ENCODE assay signal across 10 cellular contexts in genomic region chr6:89997456-89998445, GRCh38.
DNase-seq lines count a peak whose midpoint lies in the region; ATAC-seq and TF ChIP-seq lines count a peak whose summit lies in the region.
"Had no signal": no experiment of that assay in that cellular context is flagged by ENCODE, and none has a peak within 500 bp of the region (broad histone marks: within the 10 kb centered on the region; RNA-seq: fewer than 3 reads in every experiment).

No MANE protein-coding gene starts in this region.

- H3K4me3 ChIP-seq in astrocyte of the spinal cord (ENCODE audit: low read depth, low read length) = no peak overlapping the region

- TF ChIP-seq CTCF in astrocyte of the spinal cord (IDR thresholded peaks at IDR 0.05; ENCODE audit: low read depth, low read length) = no peak
- TF ChIP-seq CTCF in omental fat pad (IDR thresholded peaks at IDR 0.05) = no peak
- no peak for TF ChIP-seq CTCF in GM13976 (IDR thresholded peaks at IDR 0.05; ENCODE audit: borderline replicate concordance, control extremely low read depth, extremely low read depth, insufficient read depth, missing control alignments)

- DNase-seq in GM04503 (ENCODE audit: low read depth) (peak; percentile 46), NCI-H2171 treated with DMSO at 0.1 percent for 48 hours (lab: John Stamatoyannopoulos, UW) (peak; percentile 66), astrocyte of the spinal cord (ENCODE audit: low read depth, low spot score) (peak; percentile 56), omental fat pad (ENCODE audit: low spot score) (no peak), GM13976 (ENCODE audit: low spot score) (no peak), iPS-NIHi7 (ENCODE audit: extremely low spot score) (no peak)
- DNase-seq: amniotic stem cell, NCI-H510A treated with DMSO at 0.1 percent for 48 hours had no signal

- in situ Hi-C loops in astrocyte of the spinal cord (cut with HindIII; ENCODE audit: low sequenced_read_pairs) = no loop called here
- in situ Hi-C loops in GM13976 (cut with MboI; ENCODE audit: low sequenced_read_pairs, unreplicated experiment) = no loop called here

- ATAC-seq in omental fat pad (ENCODE audit: low FRiP score) (peak; percentile 62), HG03565 (IDR thresholded peaks at IDR 0.05; ENCODE audit: unreplicated experiment) (no peak)
- ATAC-seq: activated CD4-positive, CD25-positive, alpha-beta regulatory T cell treated with anti-CD3 and anti-CD28 coated beads, Interleukin-2, amount 50 U/mL, for 24 hours had no signal

Comparison
In these comparisons a context has a peak if more than half of its experiments do, and no peak if none do; other contexts are left out.
1. DNase-seq: peak in GM04503 (single experiment), NCI-H2171 treated with DMSO at 0.1 percent for 48 hours (single experiment) and astrocyte of the spinal cord (single experiment); none in omental fat pad (single experiment), GM13976 (single experiment) and iPS-NIHi7 (single experiment).